14 cellular contexts compared by ENCODE assay signal in the genomic region with DNA sequence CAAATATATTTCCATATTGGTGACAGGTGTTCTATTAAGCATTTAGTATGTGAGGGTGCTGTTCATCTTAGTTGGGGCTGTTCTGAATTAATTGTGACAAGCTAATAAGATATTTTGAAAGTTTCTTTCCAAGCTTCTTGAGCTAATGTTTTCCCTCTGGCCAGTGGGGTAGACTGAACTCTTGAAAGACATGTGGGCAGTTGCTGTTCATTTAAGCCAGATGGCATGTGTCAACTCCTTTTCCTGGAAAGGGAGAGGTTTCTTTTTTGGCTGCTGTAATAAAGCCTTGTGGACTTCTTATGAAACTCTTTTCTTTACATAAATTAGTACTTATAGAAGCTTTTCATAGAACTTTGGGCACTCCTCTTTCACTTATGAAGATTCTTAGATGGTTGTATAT. TPM values are rescaled to one million over a fixed set of nuclear protein-coding genes. Genes with fewer than 3 reads are reported as not detected.
A peak's percentile ranks its signal among the peaks of the same experiment; 100 is the strongest.
DNase-seq lines count a peak whose midpoint lies in the region; ATAC-seq, FAIRE-seq and TF ChIP-seq lines count a peak whose summit lies in the region.
"Had no signal": no experiment of that assay in that cellular context is flagged by ENCODE, and none has a peak within 500 bp of the region (broad histone marks: within the 10 kb centered on the region; RNA-seq: fewer than 3 reads in every experiment).

No MANE protein-coding gene starts in this region.

- FAIRE-seq in kidney (lab: Jason Lieb, UNC): no peak
- FAIRE-seq: GM12878 had no signal

- H4K8ac ChIP-seq in mesenchymal stem cell (ENCODE audit: low read length): no peak overlapping the region

- H3K4me1 Mint-ChIP-seq in stimulated activated naive CD8-positive, alpha-beta T cell treated with anti-CD3 and anti-CD28 coated beads, Interleukin-15, amount 100 ng/mL, for 72 hours: peaks cover 81% of the 10 kb centered on the region

- TF ChIP-seq CTCF in cardiac fibroblast (IDR thresholded peaks at IDR 0.05; ENCODE audit: low read depth, low read length) (no peak), kidney (IDR thresholded peaks at IDR 0.05; ENCODE audit: borderline replicate concordance, extremely low read depth, insufficient read depth) (no peak)

- H2BK12ac ChIP-seq in mesenchymal stem cell (ENCODE audit: low read length in 2 of 2): no peak overlapping the region

- intact Hi-C loops in kidney (cut with DNase I): no loop called here

- peaks cover 0 to 7% of the 10 kb centered on the region in 2 experiments for H3K36me3 ChIP-seq in mesenchymal stem cell (ENCODE audit: control insufficient read depth in 1 of 2, insufficient read depth in 2 of 2, low read depth in 1 of 2, low read length in 2 of 2)
- H3K36me3 ChIP-seq in kidney (ENCODE audit: control insufficient read depth in 1 of 2, insufficient read depth in 2 of 2, low read length in 2 of 2): no peaks in the 10 kb centered on the region
- H3K36me3 ChIP-seq: uterus had no signal

- H3K14ac ChIP-seq in mesenchymal stem cell (ENCODE audit: low read length in 2 of 2): no peak overlapping the region

- H3K4ac ChIP-seq in mesenchymal stem cell (ENCODE audit: low read depth in 1 of 2, low read length in 2 of 2): no peak overlapping the region

- no peaks in the 10 kb centered on the region for H3K27me3 Mint-ChIP-seq in stimulated activated naive CD8-positive, alpha-beta T cell treated with anti-CD3 and anti-CD28 coated beads, Interleukin-15, amount 100 ng/mL, for 72 hours

- no peaks in the 10 kb centered on the region for H3K9me3 ChIP-seq in mesenchymal stem cell (ENCODE audit: control insufficient read depth, low read length)
- H3K9me3 ChIP-seq in kidney (ENCODE audit: control insufficient read depth in 1 of 2, low read length in 2 of 2): no peaks in the 10 kb centered on the region
- H3K9me3 ChIP-seq: lower lobe of right lung, uterus had no signal

- H3K4me1 ChIP-seq in mesenchymal stem cell (ENCODE audit: control insufficient read depth, insufficient read depth, low read depth, low read length) (peaks cover 3% of the 10 kb centered on the region), kidney (ENCODE audit: control insufficient read depth in 1 of 2, insufficient read depth in 1 of 2, low read depth in 1 of 2, low read length in 2 of 2) (no peaks in the 10 kb centered on the region)
- H3K4me1 ChIP-seq: foreskin keratinocyte had no signal

- H3K4me3 ChIP-seq in cardiac fibroblast (replicated peaks in 1 of 2; ENCODE audit: low read depth in 2 of 2, low read length in 2 of 2) (no peak overlapping the region), mesenchymal stem cell (ENCODE audit: insufficient read depth in 1 of 2, low read depth in 1 of 2, low read length in 2 of 2) (peak overlapping the region in 1 of 2 experiments; percentile 36), kidney (ENCODE audit: low read length in 2 of 2) (no peak overlapping the region)
- H3K4me3 ChIP-seq: GM12878, lower lobe of right lung, uterus had no signal

- no peaks in the 10 kb centered on the region for H3K9me3 Mint-ChIP-seq in stimulated activated naive CD8-positive, alpha-beta T cell treated with anti-CD3 and anti-CD28 coated beads, Interleukin-15, amount 100 ng/mL, for 72 hours

- H3K4me2 ChIP-seq in mesenchymal stem cell (ENCODE audit: low read length, poor library complexity, severe bottlenecking): no peak overlapping the region

- no peak overlapping the region for H2AFZ ChIP-seq in mesenchymal stem cell (ENCODE audit: low read depth, low read length)

- H2BK120ac ChIP-seq in mesenchymal stem cell (ENCODE audit: low read depth, low read length): no peak overlapping the region

- H3K4me3 Mint-ChIP-seq in stimulated activated naive CD8-positive, alpha-beta T cell treated with anti-CD3 and anti-CD28 coated beads, Interleukin-15, amount 100 ng/mL, for 72 hours: no peak overlapping the region

- no peak overlapping the region for H4K91ac ChIP-seq in mesenchymal stem cell (ENCODE audit: low read length)

- ATAC-seq in stimulated activated naive CD8-positive, alpha-beta T cell treated with anti-CD3 and anti-CD28 coated beads, Interleukin-15, amount 100 ng/mL, for 72 hours: no peak
- ATAC-seq in HG02759 (IDR thresholded peaks at IDR 0.05; ENCODE audit: unreplicated experiment): no peak
- ATAC-seq: foreskin keratinocyte, GM12878 had no signal

- no peak overlapping the region for H3K27ac Mint-ChIP-seq in stimulated activated naive CD8-positive, alpha-beta T cell treated with anti-CD3 and anti-CD28 coated beads, Interleukin-15, amount 100 ng/mL, for 72 hours

- peak; percentile 87 for DNase-seq in DMS 273 (lab: John Stamatoyannopoulos, UW; ENCODE audit: unreplicated experiment)
- peak; percentile 58 for DNase-seq in LHCN-M2 (ENCODE audit: low read depth)
- peak; percentile 57 to 80 for DNase-seq in cardiac fibroblast (ENCODE audit: low read depth in 2 of 2)
- DNase-seq in mesenchymal stem cell: peak; percentile 65
- DNase-seq in activated CD4-positive, alpha-beta T cell treated with anti-CD3 and anti-CD28 coated beads for 1 hour: no peak
- no peak for DNase-seq in stimulated activated naive CD8-positive, alpha-beta T cell treated with anti-CD3 and anti-CD28 coated beads, Interleukin-15, amount 100 ng/mL, for 72 hours
- DNase-seq in kidney: no peak
- DNase-seq: activated CD8-positive, alpha-beta memory T cell treated with anti-CD3 and anti-CD28 coated beads, Interleukin-2, amount 50 U/mL, for 48 hours; foreskin keratinocyte; lower lobe of right lung; NCI-H1694; uterus had no signal

- no peak overlapping the region for H3K27ac ChIP-seq in mesenchymal stem cell (ENCODE audit: low read length, poor library complexity, severe bottlenecking)
- no peak overlapping the region for H3K27ac ChIP-seq in kidney (ENCODE audit: low read depth in 2 of 2, low read length in 2 of 2)
- H3K27ac ChIP-seq: foreskin keratinocyte, lower lobe of right lung, uterus had no signal

- no peak overlapping the region for H2BK15ac ChIP-seq in mesenchymal stem cell (ENCODE audit: low read depth, poor library complexity, severe bottlenecking)

- H3K18ac ChIP-seq in mesenchymal stem cell (ENCODE audit: low read depth in 1 of 2, low read length in 2 of 2): no peak overlapping the region

- H3K79me1 ChIP-seq in mesenchymal stem cell (replicated peaks; ENCODE audit: low read length, poor library complexity, severe bottlenecking): peaks cover 2% of the 10 kb centered on the region

- H2AK5ac ChIP-seq in mesenchymal stem cell (ENCODE audit: low read length, severe bottlenecking): no peak overlapping the region

- H3K9ac ChIP-seq in mesenchymal stem cell (ENCODE audit: low read length): peak overlapping the region; percentile 32
- no peak overlapping the region for H3K9ac ChIP-seq in kidney (ENCODE audit: low read length in 2 of 2)

- no peak overlapping the region for H3K23ac ChIP-seq in mesenchymal stem cell (ENCODE audit: low read length in 2 of 2)

- no peak overlapping the region for H2BK5ac ChIP-seq in mesenchymal stem cell (ENCODE audit: low read depth, low read length, poor library complexity, severe bottlenecking)

- H3K27me3 ChIP-seq in mesenchymal stem cell (ENCODE audit: control insufficient read depth in 1 of 2, insufficient read depth in 1 of 2, low read length in 2 of 2): no peaks in the 10 kb centered on the region
- H3K27me3 ChIP-seq: foreskin keratinocyte, uterus had no signal

RNA-seq across cellular contexts. Expression of gene RAB18, which starts 21.7 kb away (rescaled TPM):
- total RNA-seq in LHCN-M2 (2014; rRNA removed): 34.0 and 40.9 TPM in 2 replicates
- polyA plus RNA-seq in LHCN-M2 (2012): 47.9 TPM
- polyA plus RNA-seq in mesenchymal stem cell (2013, experiment 1 of 2): 76.5 TPM
- 74.8 TPM for polyA plus RNA-seq in mesenchymal stem cell (2013, experiment 2 of 2)
- 113 TPM for total RNA-seq in kidney
- polyA plus RNA-seq in kidney (ENCODE audit: insufficient read depth, low read depth, low replicate concordance): 57.9 TPM

Comparison
In these comparisons a context has a peak if more than half of its experiments do, and no peak if none do; other contexts are left out.
1. DNase-seq: peak in DMS 273 (single experiment), LHCN-M2 (single experiment), cardiac fibroblast (2 of 2) and mesenchymal stem cell (single experiment); none in activated CD4-positive, alpha-beta T cell treated with anti-CD3 and anti-CD28 coated beads for 1 hour (single experiment), stimulated activated naive CD8-positive, alpha-beta T cell treated with anti-CD3 and anti-CD28 coated beads, Interleukin-15, amount 100 ng/mL, for 72 hours (0 of 2) and kidney (single experiment).